ENCODE assay signal across 21 cellular contexts in genomic region chr4:156738756-156739155, GRCh38.
"Had no signal": no experiment of that assay in that cellular context is flagged by ENCODE, and none has a peak within 500 bp of the region (broad histone marks: within the 10 kb centered on the region; RNA-seq: fewer than 3 reads in every experiment).

No MANE protein-coding gene starts in this region.

- ATAC-seq: HepG2, T-cell had no signal

- H3K36me3 ChIP-seq: SJSA1 had no signal

- H3K27ac ChIP-seq: SJSA1 had no signal

- H3K27me3 ChIP-seq: SJSA1 had no signal

- H3K4me3 ChIP-seq: SJSA1 had no signal

- DNase-seq: IMR-90, Karpas-422, KG1, MM.1S, NCI-H1092 treated with DMSO at 0.1 percent for 48 hours, NCI-H1436, NCI-H187, NCI-H2029, NCI-H2081 treated with DMSO at 0.1 percent for 48 hours, NCI-H226, NCI-H446, NCI-H510A, NCI-H524 treated with DMSO at 0.1 percent for 48 hours, Right ventricle myocardium superior, RPMI8226, SIG-M5, SK-N-SH, SW 1271, T-cell had no signal

- H3K9me3 ChIP-seq: SJSA1 had no signal
